In genomic region chr7:134365341-134366054, GRCh38 we compare ENCODE assay signal across 15 cellular contexts. TPM values are rescaled to one million over a fixed set of nuclear protein-coding genes. Genes with fewer than 3 reads are reported as not detected.
DNase-seq lines count a peak whose midpoint lies in the region; ATAC-seq and TF ChIP-seq lines count a peak whose summit lies in the region.
"Had no signal": no experiment of that assay in that cellular context is flagged by ENCODE, and none has a peak within 500 bp of the region (broad histone marks: within the 10 kb centered on the region; RNA-seq: fewer than 3 reads in every experiment).

No MANE protein-coding gene starts in this region.

- H3K27ac ChIP-seq in VCaP, result peak overlapping the region; percentile 70

- H3K4me3 Mint-ChIP-seq in stimulated activated naive B cell treated with anti-CD40 and anti-IgM and Interleukin-4, amounts not matched to agents 10 μg/mL and 1 μg/mL and 100 μg/mL, for 72 hours, result no peak overlapping the region
- H3K4me3 Mint-ChIP-seq: activated CD4-positive, alpha-beta T cell treated with anti-CD3 and anti-CD28 coated beads, Interleukin-2, amount 10 ng/mL, durations not matched to agents 7 days and 5 days; CD4-positive, alpha-beta memory T cell; T-helper 1 cell treated with Interleukin-12 subunit alpha and Interleukin-12 subunit beta and Interleukin-4 antibody, amounts not matched to agents 30 μg/mL and 1 μg/mL, for 36 hours had no signal

- H3K4me1 Mint-ChIP-seq in stimulated activated naive B cell treated with anti-CD40 and anti-IgM and Interleukin-4, amounts not matched to agents 10 μg/mL and 1 μg/mL and 100 μg/mL, for 72 hours, result no peaks in the 10 kb centered on the region
- H3K4me1 Mint-ChIP-seq: activated CD4-positive, alpha-beta T cell treated with anti-CD3 and anti-CD28 coated beads, Interleukin-2, amount 10 ng/mL, durations not matched to agents 7 days and 5 days; CD4-positive, alpha-beta memory T cell had no signal

- TF ChIP-seq CTCF in VCaP (conservative IDR thresholded peaks at IDR 0.05), result no peak

- no peak for ATAC-seq in stimulated activated naive B cell treated with anti-CD40 and anti-IgM and Interleukin-4, amounts not matched to agents 10 μg/mL and 1 μg/mL and 100 μg/mL, for 72 hours (replicated peaks)
- no peak for ATAC-seq in GM19023 (IDR thresholded peaks at IDR 0.05; ENCODE audit: unreplicated experiment)
- ATAC-seq in HG02981 (IDR thresholded peaks at IDR 0.05; ENCODE audit: unreplicated experiment), result no peak

- no peak overlapping the region for H3K27ac Mint-ChIP-seq in stimulated activated naive B cell treated with anti-CD40 and anti-IgM and Interleukin-4, amounts not matched to agents 10 μg/mL and 1 μg/mL and 100 μg/mL, for 72 hours
- H3K27ac Mint-ChIP-seq: activated CD4-positive, alpha-beta T cell treated with anti-CD3 and anti-CD28 coated beads, Interleukin-2, amount 10 ng/mL, durations not matched to agents 7 days and 5 days; CD4-positive, alpha-beta memory T cell; T-helper 1 cell treated with Interleukin-12 subunit alpha and Interleukin-12 subunit beta and Interleukin-4 antibody, amounts not matched to agents 30 μg/mL and 1 μg/mL, for 36 hours had no signal

- H3K27me3 Mint-ChIP-seq in stimulated activated naive B cell treated with anti-CD40 and anti-IgM and Interleukin-4, amounts not matched to agents 10 μg/mL and 1 μg/mL and 100 μg/mL, for 72 hours, result peaks cover 29 to 35% of the 10 kb centered on the region in 2 donors

- H3K9me3 Mint-ChIP-seq in stimulated activated naive B cell treated with anti-CD40 and anti-IgM and Interleukin-4, amounts not matched to agents 10 μg/mL and 1 μg/mL and 100 μg/mL, for 72 hours, result no peaks in the 10 kb centered on the region
- H3K9me3 Mint-ChIP-seq: activated CD4-positive, alpha-beta T cell treated with anti-CD3 and anti-CD28 coated beads, Interleukin-2, amount 10 ng/mL, durations not matched to agents 7 days and 5 days; T-helper 1 cell treated with Interleukin-12 subunit alpha and Interleukin-12 subunit beta and Interleukin-4 antibody, amounts not matched to agents 30 μg/mL and 1 μg/mL, for 36 hours had no signal

- no peaks in the 10 kb centered on the region for H3K36me3 Mint-ChIP-seq in stimulated activated naive B cell treated with anti-CD40 and anti-IgM and Interleukin-4, amounts not matched to agents 10 μg/mL and 1 μg/mL and 100 μg/mL, for 72 hours
- H3K36me3 Mint-ChIP-seq: CD4-positive, alpha-beta memory T cell had no signal

- DNase-seq in ELR (ENCODE audit: low read depth) (peak; percentile 80), fibroblast of peridontal ligament (ENCODE audit: extremely low read depth) (peak; percentile 71), renal cortical epithelial cell (ENCODE audit: low read depth) (peak; percentile 38)
- DNase-seq in stimulated activated naive B cell treated with anti-CD40 and anti-IgM and Interleukin-4, amounts not matched to agents 10 μg/mL and 1 μg/mL and 100 μg/mL, for 72 hours, result no peak
- DNase-seq in stimulated activated CD4-positive, alpha-beta T cell treated with anti-CD3 and anti-CD28 coated beads, Interleukin-2, amount 100 ng/mL, for 48 hours, result no peak
- DNase-seq: activated CD4-positive, alpha-beta T cell treated with anti-CD3 and anti-CD28 coated beads, Interleukin-2, amount 10 ng/mL, durations not matched to agents 7 days and 5 days; activated T-cell treated with anti-CD3 and anti-CD28 coated beads, Interleukin-2, amount 50 U/mL, for 48 hours; CD4-positive, alpha-beta memory T cell; NCI-H446; stimulated activated CD4-positive, alpha-beta T cell treated with anti-CD3 and anti-CD28 coated beads, Interleukin-4, amount 100 ng/mL, for 4 hours; stimulated activated naive CD4-positive, alpha-beta T cell had no signal

RNA-seq across cellular contexts. Expression of gene SLC35B4, which starts 48.8 kb away (rescaled TPM):
- 11.5 and 12.5 TPM in 2 replicates for total RNA-seq in renal cortical epithelial cell

Comparison
In these comparisons a context has a peak if more than half of its experiments do, and no peak if none do; other contexts are left out.
1. DNase-seq: peak in ELR (single experiment), fibroblast of peridontal ligament (single experiment) and renal cortical epithelial cell (single experiment); none in stimulated activated naive B cell treated with anti-CD40 and anti-IgM and Interleukin-4, amounts not matched to agents 10 μg/mL and 1 μg/mL and 100 μg/mL, for 72 hours (single experiment) and stimulated activated CD4-positive, alpha-beta T cell treated with anti-CD3 and anti-CD28 coated beads, Interleukin-2, amount 100 ng/mL, for 48 hours (0 of 2).